9 cellular contexts compared by ENCODE assay signal in the genomic region with DNA sequence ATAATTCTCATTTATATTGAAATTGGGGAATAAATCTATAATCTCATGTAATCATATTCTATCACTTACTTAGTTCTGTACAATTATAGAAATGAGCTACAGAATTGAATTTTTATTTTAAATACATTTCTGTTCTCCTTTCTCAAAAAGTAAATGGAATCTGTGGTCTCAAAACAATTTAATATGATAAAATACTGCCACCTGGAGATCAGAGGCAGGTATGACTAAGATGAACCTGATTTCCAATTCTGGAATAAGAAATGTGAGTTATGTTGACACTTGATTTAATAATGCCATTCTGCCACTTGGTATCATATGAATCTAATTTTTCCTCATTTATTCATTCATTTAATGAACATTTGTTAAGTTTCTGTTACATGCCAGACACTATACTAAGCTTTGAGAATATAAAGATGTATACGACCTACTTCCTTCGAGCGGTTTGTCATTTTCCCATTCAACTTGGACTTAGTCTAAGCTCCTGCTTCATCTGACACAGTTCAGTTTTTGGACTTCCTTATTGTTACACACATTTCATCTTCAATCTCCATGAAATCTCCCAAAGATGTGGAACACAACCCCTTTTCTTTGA. TPM values are rescaled to one million over a fixed set of nuclear protein-coding genes. Genes with fewer than 3 reads are reported as not detected.
A peak's percentile ranks its signal among the peaks of the same experiment; 100 is the strongest.
DNase-seq lines count a peak whose midpoint lies in the region; FAIRE-seq and TF ChIP-seq lines count a peak whose summit lies in the region.
"Had no signal": no experiment of that assay in that cellular context is flagged by ENCODE, and none has a peak within 500 bp of the region (broad histone marks: within the 10 kb centered on the region; RNA-seq: fewer than 3 reads in every experiment).

No MANE protein-coding gene starts in this region.

- H3K27me3 ChIP-seq in ascending aorta = no peaks in the 10 kb centered on the region
- H3K27me3 ChIP-seq: BLaER1 had no signal

- no peaks in the 10 kb centered on the region for H3K36me3 ChIP-seq in ascending aorta
- H3K36me3 ChIP-seq in kidney (ENCODE audit: control insufficient read depth in 1 of 2, insufficient read depth in 2 of 2, low read length in 2 of 2) = no peaks in the 10 kb centered on the region
- H3K36me3 ChIP-seq: BLaER1 had no signal

- H3K27ac ChIP-seq in ascending aorta = no peak overlapping the region
- H3K27ac ChIP-seq in kidney (ENCODE audit: low read depth in 2 of 2, low read length in 2 of 2) = no peak overlapping the region
- H3K27ac ChIP-seq: BLaER1 had no signal

- FAIRE-seq in kidney (lab: Jason Lieb, UNC) (peak; percentile 99), urothelium cell line (lab: Jason Lieb, UNC) (no peak)

- intact Hi-C loops in ascending aorta (cut with DNase I) (loop anchor here (1.0 to 5.0 kb wide), 3 partner anchors 177 to 649 kb away; no protein-coding TSS in a partner anchor), kidney (cut with DNase I) (loop anchor here (5.0 kb wide), 1 partner anchor 179 kb away; no protein-coding TSS in a partner anchor)

- TF ChIP-seq CTCF in ascending aorta (IDR thresholded peaks at IDR 0.05) (peak; percentile 48 to 61 (median 49)), kidney (IDR thresholded peaks at IDR 0.05; ENCODE audit: borderline replicate concordance, extremely low read depth, insufficient read depth) (peak; percentile 57)

- H3K4me3 ChIP-seq in ascending aorta (no peak overlapping the region), kidney (ENCODE audit: low read length in 2 of 2) (no peak overlapping the region)
- H3K4me3 ChIP-seq: BLaER1 had no signal

- H3K4me1 ChIP-seq in ascending aorta = no peaks in the 10 kb centered on the region
- no peaks in the 10 kb centered on the region for H3K4me1 ChIP-seq in kidney (ENCODE audit: control insufficient read depth in 1 of 2, insufficient read depth in 1 of 2, low read depth in 1 of 2, low read length in 2 of 2)

- DNase-seq in NCI-H1417 (lab: John Stamatoyannopoulos, UW) (peak; percentile 8 to 74 (median 36)), NCI-H1417 treated with DMSO at 0.1 percent for 48 hours (lab: John Stamatoyannopoulos, UW) (no peak), NCI-H1092 treated with DMSO at 0.1 percent for 48 hours (lab: John Stamatoyannopoulos, UW) (peak; percentile 19), ascending aorta (ENCODE audit: low spot score in 2 of 2) (no peak), kidney (no peak), urothelium cell line (ENCODE audit: low spot score) (peak; percentile 34), activated gamma-delta T cell (lab: John Stamatoyannopoulos, UW) (no peak)
- DNase-seq in stimulated activated CD4-positive, alpha-beta T cell treated with anti-CD3 and anti-CD28 coated beads, Interleukin-1b, Interleukin-23, amount 100 ng/mL, for 48 hours = no peak

- no peak overlapping the region for H3K9ac ChIP-seq in kidney (ENCODE audit: low read length in 2 of 2)
- H3K9ac ChIP-seq: BLaER1 had no signal

- H3K9me3 ChIP-seq in ascending aorta (no peaks in the 10 kb centered on the region), kidney (ENCODE audit: control insufficient read depth in 1 of 2, low read length in 2 of 2) (no peaks in the 10 kb centered on the region)
- H3K9me3 ChIP-seq: BLaER1 had no signal

RNA-seq across cellular contexts. Expression of a gene that starts 7.6 kb away (rescaled TPM):
- total RNA-seq in ascending aorta (0.32 TPM), kidney (30.2 TPM)
- polyA plus RNA-seq in kidney (ENCODE audit: insufficient read depth, low read depth, low replicate concordance) = 70.0 TPM

RNA-seq across cellular contexts. Expression of a gene that starts 29.9 kb away (rescaled TPM):
- total RNA-seq in ascending aorta (not detected), kidney (0.13 TPM)
- polyA plus RNA-seq in kidney (ENCODE audit: insufficient read depth, low read depth, low replicate concordance) = not detected

Comparison
In these comparisons a context has a peak if more than half of its experiments do, and no peak if none do; other contexts are left out.
1. DNase-seq: peak in NCI-H1417 (3 of 3), NCI-H1092 treated with DMSO at 0.1 percent for 48 hours (single experiment) and urothelium cell line (single experiment); none in NCI-H1417 treated with DMSO at 0.1 percent for 48 hours (single experiment), ascending aorta (0 of 2), kidney (single experiment), activated gamma-delta T cell (single experiment) and stimulated activated CD4-positive, alpha-beta T cell treated with anti-CD3 and anti-CD28 coated beads, Interleukin-1b, Interleukin-23, amount 100 ng/mL, for 48 hours (single experiment).
2. RNA of a gene that starts 7.6 kb away (total RNA-seq): 30.2 TPM in kidney (single experiment); 0.32 TPM in ascending aorta (single experiment); every median in the first group is over 10 times any median in the second.